9 cellular contexts compared by ENCODE assay signal in the genomic region with DNA sequence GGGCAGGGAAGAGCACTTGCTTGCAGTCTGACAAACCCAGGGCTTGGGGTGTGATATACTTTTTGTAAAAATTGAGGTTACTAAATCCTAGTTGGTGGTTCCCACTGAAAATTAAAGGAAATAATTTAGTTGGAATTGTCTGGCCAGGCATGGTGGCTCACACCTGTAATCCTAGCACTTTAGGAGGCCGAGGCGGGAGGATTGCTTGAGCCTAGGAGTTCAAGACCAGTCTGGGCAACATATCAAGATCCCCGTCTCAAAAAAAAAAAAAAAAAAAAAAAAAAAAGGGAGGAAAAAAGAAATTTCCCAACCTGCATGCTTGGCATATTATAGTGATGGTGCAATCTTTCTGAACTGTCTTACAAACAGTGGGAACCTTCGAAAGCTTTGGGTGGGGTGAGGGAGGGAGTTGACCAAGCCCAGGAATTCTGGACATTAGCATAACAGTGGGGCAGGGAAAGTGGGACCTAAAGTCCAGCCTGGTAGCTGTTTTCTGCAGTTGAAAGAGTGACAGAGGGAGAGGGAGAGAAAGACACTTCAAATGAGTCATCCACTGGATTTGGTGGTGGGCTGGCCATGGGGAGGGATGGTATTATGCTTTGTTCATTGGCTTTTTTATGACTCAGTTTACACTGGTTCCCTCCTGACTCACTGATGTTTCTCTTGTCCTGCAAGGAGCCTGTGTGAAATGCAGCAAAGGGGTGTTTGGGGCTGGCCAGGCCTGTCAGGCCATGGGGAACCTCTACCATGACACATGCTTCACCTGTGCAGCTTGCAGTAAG. TPM values are rescaled to one million over a fixed set of nuclear protein-coding genes. Genes with fewer than 3 reads are reported as not detected.
A peak's percentile ranks its signal among the peaks of the same experiment; 100 is the strongest.
DNase-seq lines count a peak whose midpoint lies in the region; ATAC-seq lines count a peak whose summit lies in the region.
"Had no signal": no experiment of that assay in that cellular context is flagged by ENCODE, and none has a peak within 500 bp of the region (broad histone marks: within the 10 kb centered on the region; RNA-seq: fewer than 3 reads in every experiment).

No MANE protein-coding gene starts in this region.

- DNase-seq in activated T-cell treated with anti-CD3 and anti-CD28 coated beads, Interleukin-2, amount 50 U/mL, for 24 hours: no peak
- DNase-seq in activated T-cell treated with anti-CD3 and anti-CD28 coated beads, Interleukin-2, amount 50 U/mL, for 1 hour: no peak
- DNase-seq in iPS DF 4.7 (ENCODE audit: extremely low read depth, low spot score): peak; percentile 51
- no peak for DNase-seq in stimulated activated effector memory CD8-positive, alpha-beta T cell treated with anti-CD3 and anti-CD28 coated beads, Interleukin-12 subunit alpha, Interleukin-12 subunit beta, amount 100 ng/mL, for 72 hours (ENCODE audit: low spot score in 2 of 2)
- DNase-seq: RPMI8226 had no signal

- H3K4me1 Mint-ChIP-seq in activated T-cell treated with anti-CD3 and anti-CD28 coated beads, Interleukin-2, amount 50 U/mL, for 24 hours (ENCODE audit: low read depth): peaks cover 21% of the 10 kb centered on the region
- H3K4me1 Mint-ChIP-seq in activated T-helper 17 cell treated with anti-CD3 and anti-CD28 coated beads, Interleukin-2, amount 50 U/mL, for 72 hours: peaks cover 15% of the 10 kb centered on the region
- H3K4me1 Mint-ChIP-seq in stimulated activated effector memory CD8-positive, alpha-beta T cell treated with anti-CD3 and anti-CD28 coated beads, Interleukin-12 subunit alpha, Interleukin-12 subunit beta, amount 100 ng/mL, for 72 hours: peaks cover 16% of the 10 kb centered on the region

- H3K9me3 Mint-ChIP-seq in activated T-cell treated with anti-CD3 and anti-CD28 coated beads, Interleukin-2, amount 50 U/mL, for 24 hours: no peaks in the 10 kb centered on the region
- no peaks in the 10 kb centered on the region for H3K9me3 Mint-ChIP-seq in activated T-helper 17 cell treated with anti-CD3 and anti-CD28 coated beads, Interleukin-2, amount 50 U/mL, for 72 hours
- no peaks in the 10 kb centered on the region for H3K9me3 Mint-ChIP-seq in stimulated activated effector memory CD8-positive, alpha-beta T cell treated with anti-CD3 and anti-CD28 coated beads, Interleukin-12 subunit alpha, Interleukin-12 subunit beta, amount 100 ng/mL, for 72 hours

- peak; percentile 70 for ATAC-seq in activated T-helper 17 cell treated with anti-CD3 and anti-CD28 coated beads, Interleukin-2, amount 50 U/mL, for 72 hours (replicated peaks)
- no peak for ATAC-seq in stimulated activated effector memory CD8-positive, alpha-beta T cell treated with anti-CD3 and anti-CD28 coated beads, Interleukin-12 subunit alpha, Interleukin-12 subunit beta, amount 100 ng/mL, for 72 hours
- no peak for ATAC-seq in GM18498 (IDR thresholded peaks at IDR 0.05; ENCODE audit: unreplicated experiment)
- no peak for ATAC-seq in HG03521 (IDR thresholded peaks at IDR 0.05; ENCODE audit: unreplicated experiment)
- no peak for ATAC-seq in GM21528 (IDR thresholded peaks at IDR 0.05; ENCODE audit: low FRiP score, unreplicated experiment)

- peaks cover 46% of the 10 kb centered on the region for H3K36me3 Mint-ChIP-seq in activated T-cell treated with anti-CD3 and anti-CD28 coated beads, Interleukin-2, amount 50 U/mL, for 24 hours (ENCODE audit: low read depth)
- H3K36me3 Mint-ChIP-seq in activated T-helper 17 cell treated with anti-CD3 and anti-CD28 coated beads, Interleukin-2, amount 50 U/mL, for 72 hours (ENCODE audit: low read depth): peaks cover 24% of the 10 kb centered on the region
- peaks cover 26% of the 10 kb centered on the region for H3K36me3 Mint-ChIP-seq in stimulated activated effector memory CD8-positive, alpha-beta T cell treated with anti-CD3 and anti-CD28 coated beads, Interleukin-12 subunit alpha, Interleukin-12 subunit beta, amount 100 ng/mL, for 72 hours

- no peaks in the 10 kb centered on the region for H3K27me3 Mint-ChIP-seq in activated T-cell treated with anti-CD3 and anti-CD28 coated beads, Interleukin-2, amount 50 U/mL, for 24 hours
- H3K27me3 Mint-ChIP-seq in activated T-helper 17 cell treated with anti-CD3 and anti-CD28 coated beads, Interleukin-2, amount 50 U/mL, for 72 hours: no peaks in the 10 kb centered on the region

- peak overlapping the region; percentile 34 for H3K27ac Mint-ChIP-seq in activated T-cell treated with anti-CD3 and anti-CD28 coated beads, Interleukin-2, amount 50 U/mL, for 24 hours
- H3K27ac Mint-ChIP-seq in activated T-helper 17 cell treated with anti-CD3 and anti-CD28 coated beads, Interleukin-2, amount 50 U/mL, for 72 hours: peak overlapping the region; percentile 20
- H3K27ac Mint-ChIP-seq in stimulated activated effector memory CD8-positive, alpha-beta T cell treated with anti-CD3 and anti-CD28 coated beads, Interleukin-12 subunit alpha, Interleukin-12 subunit beta, amount 100 ng/mL, for 72 hours: peak overlapping the region; percentile 61

- H3K4me3 Mint-ChIP-seq in activated T-cell treated with anti-CD3 and anti-CD28 coated beads, Interleukin-2, amount 50 U/mL, for 24 hours: no peak overlapping the region
- no peak overlapping the region for H3K4me3 Mint-ChIP-seq in activated T-helper 17 cell treated with anti-CD3 and anti-CD28 coated beads, Interleukin-2, amount 50 U/mL, for 72 hours
- H3K4me3 Mint-ChIP-seq in stimulated activated effector memory CD8-positive, alpha-beta T cell treated with anti-CD3 and anti-CD28 coated beads, Interleukin-12 subunit alpha, Interleukin-12 subunit beta, amount 100 ng/mL, for 72 hours: no peak overlapping the region

RNA-seq across cellular contexts. Expression of gene LIMD1, which starts 41.1 kb away (rescaled TPM):
- total RNA-seq in activated T-helper 17 cell treated with anti-CD3 and anti-CD28 coated beads, Interleukin-2, amount 50 U/mL, for 72 hours: 10 to 100 TPM; 27.6 to 46.5 TPM

RNA-seq across cellular contexts. Expression of gene SACM1L, which starts 53.5 kb away (rescaled TPM):
- total RNA-seq in activated T-helper 17 cell treated with anti-CD3 and anti-CD28 coated beads, Interleukin-2, amount 50 U/mL, for 72 hours: 10 to 100 TPM; 49.2 to 57.4 TPM
